In the genomic region with DNA sequence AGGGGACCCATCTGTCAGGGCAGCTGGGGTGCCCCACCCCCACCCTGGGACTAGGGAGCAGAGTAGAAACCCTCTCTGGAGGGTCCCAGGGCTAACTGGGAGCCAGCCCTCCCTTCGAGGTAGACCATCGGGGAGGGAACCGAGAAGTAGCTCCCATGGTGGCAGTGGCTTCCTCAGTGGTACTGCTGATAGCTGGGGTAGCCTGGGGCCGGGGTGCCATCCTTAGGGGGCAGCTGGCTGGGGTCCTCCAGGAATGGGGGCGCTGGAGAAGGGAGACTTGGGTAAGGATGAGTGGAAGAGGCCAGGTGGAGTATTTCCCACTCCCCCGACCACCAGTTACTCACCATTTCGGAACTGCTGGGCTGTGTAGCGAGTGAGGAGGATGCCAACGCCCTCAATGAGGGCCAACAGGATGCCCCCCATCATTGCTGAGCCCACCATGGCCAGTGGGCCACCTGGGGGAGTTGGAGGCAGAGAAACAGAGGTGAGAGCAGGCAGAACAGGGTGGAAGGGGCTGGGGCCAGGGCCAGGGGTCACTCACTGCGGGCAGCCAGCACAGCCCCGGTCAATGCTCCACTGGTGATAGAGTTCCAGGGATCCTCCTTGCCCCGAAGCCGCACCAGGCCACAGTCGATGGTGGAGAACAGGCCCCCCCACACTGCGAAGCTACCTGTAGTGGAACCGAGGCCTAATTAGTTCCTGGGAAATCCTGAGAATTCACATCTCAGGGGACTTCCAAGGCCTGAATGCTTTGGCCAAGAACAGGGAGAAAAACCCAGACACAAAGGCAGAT, we compare ENCODE assay signal across 1 cellular context.
TF ChIP-seq lines count a peak whose summit lies in the region.

No MANE protein-coding gene starts in this region.

TF ChIP-seq in K562, 482 proteins besides CTCF, POLR2A, EP300 and RAD21:
- TF ChIP-seq STAT5A (IDR thresholded peaks at IDR 0.05; ENCODE audit: borderline replicate concordance, low read length): no peak
- TF ChIP-seq, protein P1, sequence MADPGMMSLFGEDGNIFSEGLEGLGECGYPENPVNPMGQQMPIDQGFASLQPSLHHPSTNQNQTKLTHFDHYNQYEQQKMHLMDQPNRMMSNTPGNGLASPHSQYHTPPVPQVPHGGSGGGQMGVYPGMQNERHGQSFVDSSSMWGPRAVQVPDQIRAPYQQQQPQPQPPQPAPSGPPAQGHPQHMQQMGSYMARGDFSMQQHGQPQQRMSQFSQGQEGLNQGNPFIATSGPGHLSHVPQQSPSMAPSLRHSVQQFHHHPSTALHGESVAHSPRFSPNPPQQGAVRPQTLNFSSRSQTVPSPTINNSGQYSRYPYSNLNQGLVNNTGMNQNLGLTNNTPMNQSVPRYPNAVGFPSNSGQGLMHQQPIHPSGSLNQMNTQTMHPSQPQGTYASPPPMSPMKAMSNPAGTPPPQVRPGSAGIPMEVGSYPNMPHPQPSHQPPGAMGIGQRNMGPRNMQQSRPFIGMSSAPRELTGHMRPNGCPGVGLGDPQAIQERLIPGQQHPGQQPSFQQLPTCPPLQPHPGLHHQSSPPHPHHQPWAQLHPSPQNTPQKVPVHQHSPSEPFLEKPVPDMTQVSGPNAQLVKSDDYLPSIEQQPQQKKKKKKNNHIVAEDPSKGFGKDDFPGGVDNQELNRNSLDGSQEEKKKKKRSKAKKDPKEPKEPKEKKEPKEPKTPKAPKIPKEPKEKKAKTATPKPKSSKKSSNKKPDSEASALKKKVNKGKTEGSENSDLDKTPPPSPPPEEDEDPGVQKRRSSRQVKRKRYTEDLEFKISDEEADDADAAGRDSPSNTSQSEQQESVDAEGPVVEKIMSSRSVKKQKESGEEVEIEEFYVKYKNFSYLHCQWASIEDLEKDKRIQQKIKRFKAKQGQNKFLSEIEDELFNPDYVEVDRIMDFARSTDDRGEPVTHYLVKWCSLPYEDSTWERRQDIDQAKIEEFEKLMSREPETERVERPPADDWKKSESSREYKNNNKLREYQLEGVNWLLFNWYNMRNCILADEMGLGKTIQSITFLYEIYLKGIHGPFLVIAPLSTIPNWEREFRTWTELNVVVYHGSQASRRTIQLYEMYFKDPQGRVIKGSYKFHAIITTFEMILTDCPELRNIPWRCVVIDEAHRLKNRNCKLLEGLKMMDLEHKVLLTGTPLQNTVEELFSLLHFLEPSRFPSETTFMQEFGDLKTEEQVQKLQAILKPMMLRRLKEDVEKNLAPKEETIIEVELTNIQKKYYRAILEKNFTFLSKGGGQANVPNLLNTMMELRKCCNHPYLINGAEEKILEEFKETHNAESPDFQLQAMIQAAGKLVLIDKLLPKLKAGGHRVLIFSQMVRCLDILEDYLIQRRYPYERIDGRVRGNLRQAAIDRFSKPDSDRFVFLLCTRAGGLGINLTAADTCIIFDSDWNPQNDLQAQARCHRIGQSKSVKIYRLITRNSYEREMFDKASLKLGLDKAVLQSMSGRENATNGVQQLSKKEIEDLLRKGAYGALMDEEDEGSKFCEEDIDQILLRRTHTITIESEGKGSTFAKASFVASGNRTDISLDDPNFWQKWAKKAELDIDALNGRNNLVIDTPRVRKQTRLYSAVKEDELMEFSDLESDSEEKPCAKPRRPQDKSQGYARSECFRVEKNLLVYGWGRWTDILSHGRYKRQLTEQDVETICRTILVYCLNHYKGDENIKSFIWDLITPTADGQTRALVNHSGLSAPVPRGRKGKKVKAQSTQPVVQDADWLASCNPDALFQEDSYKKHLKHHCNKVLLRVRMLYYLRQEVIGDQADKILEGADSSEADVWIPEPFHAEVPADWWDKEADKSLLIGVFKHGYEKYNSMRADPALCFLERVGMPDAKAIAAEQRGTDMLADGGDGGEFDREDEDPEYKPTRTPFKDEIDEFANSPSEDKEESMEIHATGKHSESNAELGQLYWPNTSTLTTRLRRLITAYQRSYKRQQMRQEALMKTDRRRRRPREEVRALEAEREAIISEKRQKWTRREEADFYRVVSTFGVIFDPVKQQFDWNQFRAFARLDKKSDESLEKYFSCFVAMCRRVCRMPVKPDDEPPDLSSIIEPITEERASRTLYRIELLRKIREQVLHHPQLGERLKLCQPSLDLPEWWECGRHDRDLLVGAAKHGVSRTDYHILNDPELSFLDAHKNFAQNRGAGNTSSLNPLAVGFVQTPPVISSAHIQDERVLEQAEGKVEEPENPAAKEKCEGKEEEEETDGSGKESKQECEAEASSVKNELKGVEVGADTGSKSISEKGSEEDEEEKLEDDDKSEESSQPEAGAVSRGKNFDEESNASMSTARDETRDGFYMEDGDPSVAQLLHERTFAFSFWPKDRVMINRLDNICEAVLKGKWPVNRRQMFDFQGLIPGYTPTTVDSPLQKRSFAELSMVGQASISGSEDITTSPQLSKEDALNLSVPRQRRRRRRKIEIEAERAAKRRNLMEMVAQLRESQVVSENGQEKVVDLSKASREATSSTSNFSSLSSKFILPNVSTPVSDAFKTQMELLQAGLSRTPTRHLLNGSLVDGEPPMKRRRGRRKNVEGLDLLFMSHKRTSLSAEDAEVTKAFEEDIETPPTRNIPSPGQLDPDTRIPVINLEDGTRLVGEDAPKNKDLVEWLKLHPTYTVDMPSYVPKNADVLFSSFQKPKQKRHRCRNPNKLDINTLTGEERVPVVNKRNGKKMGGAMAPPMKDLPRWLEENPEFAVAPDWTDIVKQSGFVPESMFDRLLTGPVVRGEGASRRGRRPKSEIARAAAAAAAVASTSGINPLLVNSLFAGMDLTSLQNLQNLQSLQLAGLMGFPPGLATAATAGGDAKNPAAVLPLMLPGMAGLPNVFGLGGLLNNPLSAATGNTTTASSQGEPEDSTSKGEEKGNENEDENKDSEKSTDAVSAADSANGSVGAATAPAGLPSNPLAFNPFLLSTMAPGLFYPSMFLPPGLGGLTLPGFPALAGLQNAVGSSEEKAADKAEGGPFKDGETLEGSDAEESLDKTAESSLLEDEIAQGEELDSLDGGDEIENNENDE (IDR thresholded peaks at IDR 0.05; ENCODE audit: low read depth, low read length): no peak
- TF ChIP-seq ZNF217 (CRISPR knock-in tag; IDR thresholded peaks at IDR 0.05): no peak
- 0 out of 2 replicates have a peak, but pooled peaks have one; percentile 25 for TF ChIP-seq RBFOX2 (IDR thresholded peaks at IDR 0.05; ENCODE audit: low read depth, low read length)
